9 cellular contexts compared by ENCODE assay signal in the genomic region with DNA sequence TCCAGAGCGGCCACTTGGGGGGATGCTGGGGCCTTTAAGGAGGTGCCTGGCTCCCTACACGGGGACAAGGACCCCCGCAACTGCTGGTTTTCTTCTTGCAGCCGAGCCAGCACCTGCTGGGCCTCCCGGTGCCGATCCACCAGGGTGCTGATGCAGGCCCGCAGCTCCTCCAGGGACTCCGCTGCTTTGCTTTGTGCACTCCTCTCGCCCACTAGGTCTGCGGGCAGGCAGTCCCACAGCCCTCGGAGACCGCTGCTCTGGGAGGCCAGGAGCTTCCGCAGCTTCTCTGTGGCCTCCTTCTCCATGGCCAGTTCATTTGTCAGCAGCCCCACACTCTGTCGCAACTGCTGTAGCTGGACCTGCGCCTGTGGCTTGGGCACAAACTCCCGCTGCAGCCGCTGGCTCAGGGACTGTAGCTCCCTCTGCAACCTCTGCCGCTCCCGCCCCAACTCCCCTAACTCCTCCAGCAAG. TPM values are rescaled to one million over a fixed set of nuclear protein-coding genes. Genes with fewer than 3 reads are reported as not detected.
DNase-seq lines count a peak whose midpoint lies in the region; ATAC-seq and TF ChIP-seq lines count a peak whose summit lies in the region.
"Had no signal": no experiment of that assay in that cellular context is flagged by ENCODE, and none has a peak within 500 bp of the region (broad histone marks: within the 10 kb centered on the region; RNA-seq: fewer than 3 reads in every experiment).

No MANE protein-coding gene starts in this region.

- H3K36me3 Mint-ChIP-seq in naive thymus-derived CD8-positive, alpha-beta T cell = peaks cover 0 to 1% (median 0%) of the 10 kb centered on the region in 3 donors

- H3K27ac ChIP-seq in ACC112 (ENCODE audit: low read depth, low read length) = no peak overlapping the region

- no peaks in the 10 kb centered on the region for H3K9me3 Mint-ChIP-seq in naive thymus-derived CD8-positive, alpha-beta T cell

- H3K27me3 ChIP-seq in ACC112 (ENCODE audit: insufficient read depth, low read length) = no peaks in the 10 kb centered on the region; the same call in 1 of the 2 replicates
- H3K27me3 ChIP-seq: adrenal gland had no signal

- CTCF ChIA-PET in GM10248 (lab: Yijun Ruan, JAX) = interaction anchor here (0.6 to 4.8 kb wide), 13 partner anchors 7 to 107 kb away, joined by 3 to 32 read pairs (median 6); a partner anchor contains a TSS

- H3K36me3 ChIP-seq in ACC112 (ENCODE audit: insufficient read depth, low read length) = no peaks in the 10 kb centered on the region
- H3K36me3 ChIP-seq: adrenal gland had no signal

- H3K4me3 ChIP-seq in ACC112 (ENCODE audit: low read depth, low read length) = peak overlapping the region; percentile 67

- TF ChIP-seq CTCF in GM10248 (IDR thresholded peaks at IDR 0.05; ENCODE audit: control extremely low read depth, extremely low read depth, low read depth, missing control alignments) = no peak

- peaks cover 9 to 20% (median 17%) of the 10 kb centered on the region in 4 donors for H3K4me1 Mint-ChIP-seq in naive thymus-derived CD8-positive, alpha-beta T cell

- H3K4me1 ChIP-seq in ACC112 (ENCODE audit: control insufficient read depth, insufficient read depth, low read length, unreplicated experiment) = peaks cover 14% of the 10 kb centered on the region

- peak overlapping the region; percentile 75 to 88 (median 81) for H3K4me3 Mint-ChIP-seq in naive thymus-derived CD8-positive, alpha-beta T cell

- DNase-seq in SK-N-DZ (ENCODE audit: low spot score) = peak; percentile 65
- peak; percentile 71 for DNase-seq in fibroblast of gingiva (ENCODE audit: low read depth)
- no peak for DNase-seq in naive thymus-derived CD8-positive, alpha-beta T cell
- no peak for DNase-seq in NCI-H526 treated with DMSO at 0.1 percent for 48 hours (lab: John Stamatoyannopoulos, UW)
- DNase-seq in amniotic stem cell (lab: John Stamatoyannopoulos, UW) = no peak
- no peak for DNase-seq in GM10248 (ENCODE audit: extremely low spot score)

- H3K79me2 ChIP-seq in ACC112 (ENCODE audit: control insufficient read depth, insufficient read depth, low read length, unreplicated experiment) = no peaks in the 10 kb centered on the region

- H3K27ac Mint-ChIP-seq in naive thymus-derived CD8-positive, alpha-beta T cell = peak overlapping the region in 8 of 10 donors; percentile 40 to 91 (median 84)

- H2AFZ ChIP-seq in ACC112 (ENCODE audit: low read length, unreplicated experiment) = peak overlapping the region; percentile 54

- H3K27me3 Mint-ChIP-seq in naive thymus-derived CD8-positive, alpha-beta T cell = peaks cover 0 to 11% (median 2%) of the 10 kb centered on the region in 5 donors

- ATAC-seq in naive thymus-derived CD8-positive, alpha-beta T cell = peak; percentile 37 to 49
- no peak for ATAC-seq in GM18498 (IDR thresholded peaks at IDR 0.05; ENCODE audit: unreplicated experiment)

- POLR2A ChIA-PET in naive thymus-derived CD8-positive, alpha-beta T cell (lab: Charles Lee) = interaction anchor here (0.5 to 3.7 kb wide), 11 partner anchors 9 to 178 kb away, joined by 3 to 39 read pairs (median 4); a partner anchor contains a TSS
- POLR2A ChIA-PET in GM10248 (lab: Yijun Ruan, JAX) = interaction anchor here (0.5 to 1.2 kb wide), 2 partner anchors 14 to 56 kb away, joined by 3 to 9 read pairs; a partner anchor contains a TSS

RNA-seq across cellular contexts. Expression of a gene that starts 13.2 kb away (rescaled TPM):
- polyA plus RNA-seq in SK-N-DZ (2014; cell fraction: cytosol; rRNA removed) = 2.5 and 3.1 TPM in 2 replicates
- 1.9 and 2.2 TPM in 2 replicates for polyA plus RNA-seq in SK-N-DZ (2014; cell fraction: nucleus; rRNA removed)
- total RNA-seq in naive thymus-derived CD8-positive, alpha-beta T cell = not detected
- polyA plus RNA-seq in naive thymus-derived CD8-positive, alpha-beta T cell = under 1 TPM; 0.27 to 0.57 (median 0.42) TPM

RNA-seq across cellular contexts. Expression of a gene that starts 13.6 kb away (rescaled TPM):
- 7.0 and 10.1 TPM in 2 replicates for polyA plus RNA-seq in SK-N-DZ (2014; cell fraction: cytosol; rRNA removed)
- 19.9 and 32.9 TPM in 2 replicates for polyA plus RNA-seq in SK-N-DZ (2014; cell fraction: nucleus; rRNA removed)
- total RNA-seq in naive thymus-derived CD8-positive, alpha-beta T cell = 10 to 100 TPM; 31.1 to 33.8 TPM
- polyA plus RNA-seq in naive thymus-derived CD8-positive, alpha-beta T cell = 10 to 100 TPM; 10.7 to 14.7 (median 12.4) TPM

RNA-seq across cellular contexts. Expression of a gene that starts 27.0 kb away (rescaled TPM):
- polyA plus RNA-seq in SK-N-DZ (2014; cell fraction: cytosol; rRNA removed) = 3.9 and 5.4 TPM in 2 replicates
- polyA plus RNA-seq in SK-N-DZ (2014; cell fraction: nucleus; rRNA removed) = 13.2 and 24.3 TPM in 2 replicates
- 1 to 10 TPM; 5.8 to 6.1 TPM for total RNA-seq in naive thymus-derived CD8-positive, alpha-beta T cell
- polyA plus RNA-seq in naive thymus-derived CD8-positive, alpha-beta T cell = 1 to 10 TPM; 2.0 to 3.9 (median 3.4) TPM

RNA-seq across cellular contexts. Expression of a gene that starts 37.4 kb away (rescaled TPM):
- polyA plus RNA-seq in SK-N-DZ (2014; cell fraction: cytosol; rRNA removed) = 0.36 TPM in 1 of 2 replicates, not detected in the other
- 0.37 and 0.51 TPM in 2 replicates for polyA plus RNA-seq in SK-N-DZ (2014; cell fraction: nucleus; rRNA removed)
- 1 to 10 TPM; 5.0 to 5.1 TPM for total RNA-seq in naive thymus-derived CD8-positive, alpha-beta T cell
- polyA plus RNA-seq in naive thymus-derived CD8-positive, alpha-beta T cell = not detected

RNA-seq across cellular contexts. Expression of a gene that starts 46.1 kb away (rescaled TPM):
- polyA plus RNA-seq in SK-N-DZ (2014; cell fraction: cytosol; rRNA removed) = 29.0 and 32.3 TPM in 2 replicates
- 25.1 and 27.1 TPM in 2 replicates for polyA plus RNA-seq in SK-N-DZ (2014; cell fraction: nucleus; rRNA removed)
- 10 to 100 TPM; 37.5 to 39.7 TPM for total RNA-seq in naive thymus-derived CD8-positive, alpha-beta T cell
- polyA plus RNA-seq in naive thymus-derived CD8-positive, alpha-beta T cell = 10 to 100 TPM; 35.3 to 50.3 (median 44.0) TPM

Comparison
In these comparisons a context has a peak if more than half of its experiments do, and no peak if none do; other contexts are left out.
1. DNase-seq: peak in SK-N-DZ (single experiment) and fibroblast of gingiva (single experiment); none in naive thymus-derived CD8-positive, alpha-beta T cell (0 of 10), NCI-H526 treated with DMSO at 0.1 percent for 48 hours (single experiment), amniotic stem cell (single experiment) and GM10248 (single experiment).